Comparison of ENCODE assay signal across 13 cellular contexts in genomic region chr6:157532963-157533362, GRCh38.
DNase-seq lines count a peak whose midpoint lies in the region; ATAC-seq and TF ChIP-seq lines count a peak whose summit lies in the region.
"Had no signal": no experiment of that assay in that cellular context is flagged by ENCODE, and none has a peak within 500 bp of the region (broad histone marks: within the 10 kb centered on the region; RNA-seq: fewer than 3 reads in every experiment).

No MANE protein-coding gene starts in this region.

- no peak for DNase-seq in activated CD8-positive, alpha-beta T cell treated with anti-CD3 and anti-CD28 coated beads, Interleukin-2, amount 10 ng/mL, durations not matched to agents 7 days and 5 days
- DNase-seq in activated CD8-positive, alpha-beta T cell treated with anti-CD3 and anti-CD28 coated beads for 36 hours = no peak
- DNase-seq in central memory CD8-positive, alpha-beta T cell (ENCODE audit: low spot score in 2 of 2) = no peak
- no peak for DNase-seq in natural killer cell treated with Interleukin-12 subunit alpha and Interleukin-12 subunit beta and Interleukin-15 and Interleukin-18, amount 100 ng/mL, for 72 hours (ENCODE audit: low spot score)
- DNase-seq in glomerular visceral epithelial cell (ENCODE audit: extremely low spot score) (no peak), inferior parietal cortex (ENCODE audit: extremely low spot score) (no peak), NCI-H2227 treated with DMSO at 0.1 percent for 48 hours (lab: John Stamatoyannopoulos, UW) (no peak)
- no peak for DNase-seq in stimulated activated naive CD4-positive, alpha-beta T cell treated with Interleukin-2 at 50 U/mL for 16 hours (lab: John Stamatoyannopoulos, UW)
- DNase-seq: COR-L47; NCI-H1436 treated with DMSO at 0.1 percent for 48 hours; NCI-H2081 treated with DMSO at 0.1 percent for 48 hours; NCI-H345; NK-92 treated with Interleukin-12 subunit alpha and Interleukin-12 subunit beta, amount 100 ng/mL, for 24 hours had no signal

- H3K4me3 Mint-ChIP-seq in activated CD8-positive, alpha-beta T cell treated with anti-CD3 and anti-CD28 coated beads, Interleukin-2, amount 10 ng/mL, durations not matched to agents 7 days and 5 days = no peak overlapping the region
- H3K4me3 Mint-ChIP-seq in activated CD8-positive, alpha-beta T cell treated with anti-CD3 and anti-CD28 coated beads for 36 hours = no peak overlapping the region
- no peak overlapping the region for H3K4me3 Mint-ChIP-seq in central memory CD8-positive, alpha-beta T cell
- H3K4me3 Mint-ChIP-seq in natural killer cell treated with Interleukin-12 subunit alpha and Interleukin-12 subunit beta and Interleukin-15 and Interleukin-18, amount 100 ng/mL, for 72 hours = no peak overlapping the region

- no peak for TF ChIP-seq CTCF in activated CD8-positive, alpha-beta T cell treated with anti-CD3 and anti-CD28 coated beads for 36 hours (IDR thresholded peaks at IDR 0.05)

- H3K4me1 Mint-ChIP-seq in activated CD8-positive, alpha-beta T cell treated with anti-CD3 and anti-CD28 coated beads, Interleukin-2, amount 10 ng/mL, durations not matched to agents 7 days and 5 days (ENCODE audit: low read depth) = peaks cover 67% of the 10 kb centered on the region
- H3K4me1 Mint-ChIP-seq in activated CD8-positive, alpha-beta T cell treated with anti-CD3 and anti-CD28 coated beads for 36 hours (ENCODE audit: low read depth) = peaks cover 30% of the 10 kb centered on the region
- H3K4me1 Mint-ChIP-seq in central memory CD8-positive, alpha-beta T cell = peaks cover 41% of the 10 kb centered on the region
- peaks cover 42 to 48% of the 10 kb centered on the region in 2 donors for H3K4me1 Mint-ChIP-seq in natural killer cell treated with Interleukin-12 subunit alpha and Interleukin-12 subunit beta and Interleukin-15 and Interleukin-18, amount 100 ng/mL, for 72 hours (ENCODE audit: low read depth in 2 of 2)

- peaks cover 19% of the 10 kb centered on the region for H3K36me3 Mint-ChIP-seq in activated CD8-positive, alpha-beta T cell treated with anti-CD3 and anti-CD28 coated beads, Interleukin-2, amount 10 ng/mL, durations not matched to agents 7 days and 5 days (ENCODE audit: low read depth)
- no peaks in the 10 kb centered on the region for H3K36me3 Mint-ChIP-seq in activated CD8-positive, alpha-beta T cell treated with anti-CD3 and anti-CD28 coated beads for 36 hours (ENCODE audit: low read depth)
- no peaks in the 10 kb centered on the region for H3K36me3 Mint-ChIP-seq in central memory CD8-positive, alpha-beta T cell (ENCODE audit: insufficient read depth)
- no peaks in the 10 kb centered on the region for H3K36me3 Mint-ChIP-seq in natural killer cell treated with Interleukin-12 subunit alpha and Interleukin-12 subunit beta and Interleukin-15 and Interleukin-18, amount 100 ng/mL, for 72 hours

- POLR2A ChIA-PET in activated CD8-positive, alpha-beta T cell treated with anti-CD3 and anti-CD28 coated beads, Interleukin-2, amount 10 ng/mL, durations not matched to agents 7 days and 5 days (lab: Charles Lee) = no interaction called here
- POLR2A ChIA-PET in activated CD8-positive, alpha-beta T cell treated with anti-CD3 and anti-CD28 coated beads for 36 hours (lab: Charles Lee) = interaction anchor here (0.5 kb wide), 1 partner anchor 72 kb away, joined by 3 read pairs; no protein-coding TSS in a partner anchor

- CTCF ChIA-PET in activated CD8-positive, alpha-beta T cell treated with anti-CD3 and anti-CD28 coated beads, Interleukin-2, amount 10 ng/mL, durations not matched to agents 7 days and 5 days (lab: Charles Lee) = no interaction called here
- CTCF ChIA-PET in activated CD8-positive, alpha-beta T cell treated with anti-CD3 and anti-CD28 coated beads for 36 hours (lab: Charles Lee) = no interaction called here

- H3K27me3 Mint-ChIP-seq in activated CD8-positive, alpha-beta T cell treated with anti-CD3 and anti-CD28 coated beads, Interleukin-2, amount 10 ng/mL, durations not matched to agents 7 days and 5 days (ENCODE audit: low read depth) = no peaks in the 10 kb centered on the region
- no peaks in the 10 kb centered on the region for H3K27me3 Mint-ChIP-seq in activated CD8-positive, alpha-beta T cell treated with anti-CD3 and anti-CD28 coated beads for 36 hours
- no peaks in the 10 kb centered on the region for H3K27me3 Mint-ChIP-seq in central memory CD8-positive, alpha-beta T cell
- no peaks in the 10 kb centered on the region for H3K27me3 Mint-ChIP-seq in natural killer cell treated with Interleukin-12 subunit alpha and Interleukin-12 subunit beta and Interleukin-15 and Interleukin-18, amount 100 ng/mL, for 72 hours

- H3K27ac Mint-ChIP-seq in activated CD8-positive, alpha-beta T cell treated with anti-CD3 and anti-CD28 coated beads, Interleukin-2, amount 10 ng/mL, durations not matched to agents 7 days and 5 days = peak overlapping the region; percentile 47
- no peak overlapping the region for H3K27ac Mint-ChIP-seq in activated CD8-positive, alpha-beta T cell treated with anti-CD3 and anti-CD28 coated beads for 36 hours
- H3K27ac Mint-ChIP-seq in central memory CD8-positive, alpha-beta T cell (ENCODE audit: low read depth) = peak overlapping the region; percentile 13
- H3K27ac Mint-ChIP-seq in natural killer cell treated with Interleukin-12 subunit alpha and Interleukin-12 subunit beta and Interleukin-15 and Interleukin-18, amount 100 ng/mL, for 72 hours = peak overlapping the region; percentile 39 to 64

- H3K9me3 Mint-ChIP-seq in activated CD8-positive, alpha-beta T cell treated with anti-CD3 and anti-CD28 coated beads, Interleukin-2, amount 10 ng/mL, durations not matched to agents 7 days and 5 days (ENCODE audit: insufficient read depth) = no peaks in the 10 kb centered on the region
- H3K9me3 Mint-ChIP-seq in activated CD8-positive, alpha-beta T cell treated with anti-CD3 and anti-CD28 coated beads for 36 hours = no peaks in the 10 kb centered on the region
- H3K9me3 Mint-ChIP-seq in central memory CD8-positive, alpha-beta T cell = no peaks in the 10 kb centered on the region
- no peaks in the 10 kb centered on the region for H3K9me3 Mint-ChIP-seq in natural killer cell treated with Interleukin-12 subunit alpha and Interleukin-12 subunit beta and Interleukin-15 and Interleukin-18, amount 100 ng/mL, for 72 hours

- no peak for ATAC-seq in activated CD8-positive, alpha-beta T cell treated with anti-CD3 and anti-CD28 coated beads, Interleukin-2, amount 10 ng/mL, durations not matched to agents 7 days and 5 days
- no peak for ATAC-seq in activated CD8-positive, alpha-beta T cell treated with anti-CD3 and anti-CD28 coated beads for 36 hours
- ATAC-seq in central memory CD8-positive, alpha-beta T cell (replicated peaks; ENCODE audit: extremely low read depth, poor library complexity, severe bottlenecking) = no peak
- no peak for ATAC-seq in natural killer cell treated with Interleukin-12 subunit alpha and Interleukin-12 subunit beta and Interleukin-15 and Interleukin-18, amount 100 ng/mL, for 72 hours

- intact Hi-C loops in activated CD8-positive, alpha-beta T cell treated with anti-CD3 and anti-CD28 coated beads for 36 hours (cut with micrococcal nuclease) = no loop called here
